In the genomic region with DNA sequence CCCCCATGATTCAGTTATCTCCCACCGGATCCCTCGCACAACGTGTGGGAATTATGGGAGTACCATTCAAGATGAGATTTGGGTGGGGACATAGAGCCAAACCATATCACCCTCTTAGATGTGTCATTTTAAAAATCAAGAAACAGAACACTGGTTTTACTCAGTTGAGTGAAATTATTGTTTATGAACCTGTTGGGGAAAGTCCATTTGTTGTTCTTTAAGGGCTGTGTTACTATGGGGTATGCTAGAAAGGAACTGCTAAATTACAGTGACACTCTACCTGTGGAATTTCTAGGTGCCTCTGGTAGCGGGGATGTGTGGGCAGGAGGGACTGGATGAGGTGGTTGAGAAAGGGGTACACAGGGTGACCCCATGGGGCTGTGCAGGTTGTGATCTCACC, we compare ENCODE assay signal across 16 cellular contexts. TPM values are rescaled to one million over a fixed set of nuclear protein-coding genes. Genes with fewer than 3 reads are reported as not detected.
A peak's percentile ranks its signal among the peaks of the same experiment; 100 is the strongest.
DNase-seq lines count a peak whose midpoint lies in the region; ATAC-seq and TF ChIP-seq lines count a peak whose summit lies in the region.
"Had no signal": no experiment of that assay in that cellular context is flagged by ENCODE, and none has a peak within 500 bp of the region (broad histone marks: within the 10 kb centered on the region; RNA-seq: fewer than 3 reads in every experiment).

No MANE protein-coding gene starts in this region.

- CTCF ChIA-PET in activated naive CD4-positive, alpha-beta T cell treated with anti-CD3 and anti-CD28 coated beads, Interleukin-2, amount 10 ng/mL, durations not matched to agents 7 days and 5 days (lab: Charles Lee): no interaction called here

- H3K36me3 Mint-ChIP-seq in T-helper 2 cell treated with Interferon-gamma antibody and Interleukin-4, amounts not matched to agents 5 μg/mL and 100 μg/mL, for 36 hours (ENCODE audit: low read depth): peaks cover 31% of the 10 kb centered on the region
- H3K36me3 Mint-ChIP-seq in activated naive CD4-positive, alpha-beta T cell treated with anti-CD3 and anti-CD28 coated beads, Interleukin-2, amount 10 ng/mL, durations not matched to agents 7 days and 5 days: peaks cover 22% of the 10 kb centered on the region
- H3K36me3 Mint-ChIP-seq in effector memory CD8-positive, alpha-beta T cell (ENCODE audit: insufficient read depth): peaks cover 16% of the 10 kb centered on the region
- no peaks in the 10 kb centered on the region for H3K36me3 Mint-ChIP-seq in mesothelial cell of epicardium

- H3K27me3 Mint-ChIP-seq in T-helper 2 cell treated with Interferon-gamma antibody and Interleukin-4, amounts not matched to agents 5 μg/mL and 100 μg/mL, for 36 hours (ENCODE audit: low read depth): no peaks in the 10 kb centered on the region
- H3K27me3 Mint-ChIP-seq in activated naive CD4-positive, alpha-beta T cell treated with anti-CD3 and anti-CD28 coated beads, Interleukin-2, amount 10 ng/mL, durations not matched to agents 7 days and 5 days: no peaks in the 10 kb centered on the region
- no peaks in the 10 kb centered on the region for H3K27me3 Mint-ChIP-seq in effector memory CD8-positive, alpha-beta T cell
- H3K27me3 Mint-ChIP-seq in mesothelial cell of epicardium (ENCODE audit: low read depth): no peaks in the 10 kb centered on the region

- H3K4me3 Mint-ChIP-seq in T-helper 2 cell treated with Interferon-gamma antibody and Interleukin-4, amounts not matched to agents 5 μg/mL and 100 μg/mL, for 36 hours: peak overlapping the region; percentile 21
- no peak overlapping the region for H3K4me3 Mint-ChIP-seq in activated naive CD4-positive, alpha-beta T cell treated with anti-CD3 and anti-CD28 coated beads, Interleukin-2, amount 10 ng/mL, durations not matched to agents 7 days and 5 days
- peak overlapping the region in 1 of 2 donors; percentile 10 for H3K4me3 Mint-ChIP-seq in effector memory CD8-positive, alpha-beta T cell
- no peak overlapping the region for H3K4me3 Mint-ChIP-seq in mesothelial cell of epicardium
- H3K4me3 Mint-ChIP-seq: HFFc6 had no signal

- no peak for ATAC-seq in effector memory CD8-positive, alpha-beta T cell (replicated peaks)
- peak; percentile 23 for ATAC-seq in stimulated activated naive CD8-positive, alpha-beta T cell treated with anti-CD3 and anti-CD28 coated beads, Interleukin-15, Interleukin-2, amounts not matched to agents 100 U/mL and 50 U/mL, for 24 hours
- ATAC-seq: K562 had no signal

- H3K9me3 Mint-ChIP-seq in T-helper 2 cell treated with Interferon-gamma antibody and Interleukin-4, amounts not matched to agents 5 μg/mL and 100 μg/mL, for 36 hours: no peaks in the 10 kb centered on the region
- no peaks in the 10 kb centered on the region for H3K9me3 Mint-ChIP-seq in activated naive CD4-positive, alpha-beta T cell treated with anti-CD3 and anti-CD28 coated beads, Interleukin-2, amount 10 ng/mL, durations not matched to agents 7 days and 5 days
- H3K9me3 Mint-ChIP-seq in effector memory CD8-positive, alpha-beta T cell: no peaks in the 10 kb centered on the region
- H3K9me3 Mint-ChIP-seq in mesothelial cell of epicardium: no peaks in the 10 kb centered on the region
- H3K9me3 Mint-ChIP-seq: HFFc6 had no signal

- no peak for DNase-seq in T-helper 2 cell treated with Interferon-gamma antibody and Interleukin-4, amounts not matched to agents 5 μg/mL and 100 μg/mL, for 36 hours (ENCODE audit: low spot score)
- DNase-seq in T-helper 2 cell: no peak
- DNase-seq in activated naive CD4-positive, alpha-beta T cell treated with anti-CD3 and anti-CD28 coated beads, Interleukin-2, amount 10 ng/mL, durations not matched to agents 7 days and 5 days: no peak
- DNase-seq in activated naive CD4-positive, alpha-beta T cell treated with anti-CD3 and anti-CD28 coated beads, Interleukin-2, amount 50 U/mL, for 16 hours: no peak
- DNase-seq in effector memory CD8-positive, alpha-beta T cell: no peak
- DNase-seq in stimulated activated naive CD8-positive, alpha-beta T cell treated with anti-CD3 and anti-CD28 coated beads, Interleukin-15, Interleukin-2, amounts not matched to agents 100 U/mL and 50 U/mL, for 24 hours: no peak
- no peak for DNase-seq in stimulated activated CD4-positive, alpha-beta T cell treated with anti-CD3 and anti-CD28 coated beads, Interleukin-4, amount 100 ng/mL, for 4 hours
- DNase-seq in mesothelial cell of epicardium (ENCODE audit: low spot score in 2 of 2, unreplicated experiment in 2 of 2): no peak
- DNase-seq: 8988T, Caco-2, DMS53, HFFc6, NCI-H187, NCI-H748 treated with DMSO at 0.1 percent for 48 hours had no signal

- TF ChIP-seq CTCF in mesothelial cell of epicardium (IDR thresholded peaks at IDR 0.05; ENCODE audit: unreplicated experiment): no peak

- peaks cover 52% of the 10 kb centered on the region for H3K4me1 Mint-ChIP-seq in T-helper 2 cell treated with Interferon-gamma antibody and Interleukin-4, amounts not matched to agents 5 μg/mL and 100 μg/mL, for 36 hours (ENCODE audit: low read depth)
- H3K4me1 Mint-ChIP-seq in activated naive CD4-positive, alpha-beta T cell treated with anti-CD3 and anti-CD28 coated beads, Interleukin-2, amount 10 ng/mL, durations not matched to agents 7 days and 5 days: peaks cover 33% of the 10 kb centered on the region
- H3K4me1 Mint-ChIP-seq in effector memory CD8-positive, alpha-beta T cell (ENCODE audit: low read depth in 2 of 2): peaks cover 20 to 51% of the 10 kb centered on the region in 2 donors
- peaks cover 9% of the 10 kb centered on the region for H3K4me1 Mint-ChIP-seq in mesothelial cell of epicardium

- peak overlapping the region; percentile 24 for H3K27ac Mint-ChIP-seq in T-helper 2 cell treated with Interferon-gamma antibody and Interleukin-4, amounts not matched to agents 5 μg/mL and 100 μg/mL, for 36 hours
- H3K27ac Mint-ChIP-seq in activated naive CD4-positive, alpha-beta T cell treated with anti-CD3 and anti-CD28 coated beads, Interleukin-2, amount 10 ng/mL, durations not matched to agents 7 days and 5 days: peak overlapping the region; percentile 46
- H3K27ac Mint-ChIP-seq in effector memory CD8-positive, alpha-beta T cell: peak overlapping the region; percentile 36 to 64
- H3K27ac Mint-ChIP-seq in mesothelial cell of epicardium: no peak overlapping the region
- H3K27ac Mint-ChIP-seq: HFFc6 had no signal

RNA-seq across cellular contexts. Expression of gene STX11, which starts 28.9 kb away (rescaled TPM):
- total RNA-seq in mesothelial cell of epicardium: 4.5 to 4.9 TPM (median 4.6 TPM) in 3 replicates
- total RNA-seq: H4 had no signal
